Comparison of ENCODE assay signal across 1 cellular context in the genomic region with DNA sequence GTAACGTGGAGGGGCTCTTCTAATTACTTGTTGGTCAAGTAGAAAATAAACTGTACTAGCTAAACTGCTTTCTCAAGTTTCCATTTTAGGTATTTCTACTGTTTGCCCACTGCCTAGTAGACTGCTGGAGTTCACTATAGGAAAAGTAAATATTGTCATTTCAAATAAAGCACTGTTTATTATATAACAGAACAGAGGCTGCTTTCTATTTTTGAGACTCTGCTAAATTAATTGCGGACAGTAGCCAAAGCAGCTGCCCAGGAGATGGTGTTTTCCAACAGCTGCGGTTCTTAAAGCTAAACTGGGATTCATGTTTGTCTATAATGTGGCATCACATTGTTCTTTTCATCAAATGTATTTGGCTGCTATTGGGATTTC.
A peak's percentile ranks its signal among the peaks of the same experiment; 100 is the strongest.
TF ChIP-seq lines count a peak whose summit lies in the region.

No MANE protein-coding gene starts in this region.

TF ChIP-seq in HepG2, 621 proteins besides CTCF, POLR2A, EP300 and RAD21 (continued from another document):
- TF ChIP-seq, protein P1, sequence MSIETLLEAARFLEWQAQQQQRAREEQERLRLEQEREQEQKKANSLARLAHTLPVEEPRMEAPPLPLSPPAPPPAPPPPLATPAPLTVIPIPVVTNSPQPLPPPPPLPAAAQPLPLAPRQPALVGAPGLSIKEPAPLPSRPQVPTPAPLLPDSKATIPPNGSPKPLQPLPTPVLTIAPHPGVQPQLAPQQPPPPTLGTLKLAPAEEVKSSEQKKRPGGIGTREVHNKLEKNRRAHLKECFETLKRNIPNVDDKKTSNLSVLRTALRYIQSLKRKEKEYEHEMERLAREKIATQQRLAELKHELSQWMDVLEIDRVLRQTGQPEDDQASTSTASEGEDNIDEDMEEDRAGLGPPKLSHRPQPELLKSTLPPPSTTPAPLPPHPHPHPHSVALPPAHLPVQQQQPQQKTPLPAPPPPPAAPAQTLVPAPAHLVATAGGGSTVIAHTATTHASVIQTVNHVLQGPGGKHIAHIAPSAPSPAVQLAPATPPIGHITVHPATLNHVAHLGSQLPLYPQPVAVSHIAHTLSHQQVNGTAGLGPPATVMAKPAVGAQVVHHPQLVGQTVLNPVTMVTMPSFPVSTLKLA (IDR thresholded peaks at IDR 0.05): no peak
- TF ChIP-seq POGZ (CRISPR knock-in tag; IDR thresholded peaks at IDR 0.05) (peak; percentile 67), GFI1 (CRISPR knock-in tag; IDR thresholded peaks at IDR 0.05; ENCODE audit: borderline replicate concordance) (peak; percentile 31; the same call in 1 of the 2 replicates), ZNF24 (IDR thresholded peaks at IDR 0.05) (0 out of 2 replicates have a peak, but pooled peaks have one; percentile 32), ZNF747 (CRISPR knock-in tag; IDR thresholded peaks at IDR 0.05; ENCODE audit: borderline replicate concordance) (no peak), ZNF317 (CRISPR knock-in tag; IDR thresholded peaks at IDR 0.05) (0 out of 2 replicates have a peak, but pooled peaks have one; percentile 31), FOXJ3 (CRISPR knock-in tag; IDR thresholded peaks at IDR 0.05; ENCODE audit: borderline replicate concordance) (peak; percentile 81; the same call in 1 of the 2 replicates), SALL1 (CRISPR knock-in tag; IDR thresholded peaks at IDR 0.05) (peak; percentile 31; the same call in 1 of the 2 replicates), SIX4 (CRISPR knock-in tag; IDR thresholded peaks at IDR 0.05) (peak; percentile 56; the same call in 1 of the 2 replicates), FOXP1 (IDR thresholded peaks at IDR 0.05) (no peak), FOXP1 (CRISPR knock-in tag; IDR thresholded peaks at IDR 0.05) (peak; percentile 64), ZSCAN25 (CRISPR knock-in tag; IDR thresholded peaks at IDR 0.05) (no peak), HMG20A (CRISPR knock-in tag; IDR thresholded peaks at IDR 0.05; ENCODE audit: borderline replicate concordance) (peak; percentile 78; the same call in 1 of the 2 replicates), THAP11 (CRISPR knock-in tag; IDR thresholded peaks at IDR 0.05) (peak; percentile 10; the same call in 1 of the 2 replicates), ZFYVE20 (CRISPR knock-in tag; IDR thresholded peaks at IDR 0.05; ENCODE audit: borderline replicate concordance, low read depth) (no peak), SKI (IDR thresholded peaks at IDR 0.05; ENCODE audit: partially characterized antibody) (peak; percentile 85), ZFP36L1 (CRISPR knock-in tag; IDR thresholded peaks at IDR 0.05) (0 out of 2 replicates have a peak, but pooled peaks have one; percentile 49), FOXC1 (CRISPR knock-in tag; IDR thresholded peaks at IDR 0.05; ENCODE audit: borderline replicate concordance) (no peak), KLF16 (CRISPR knock-in tag; IDR thresholded peaks at IDR 0.05) (peak in 1 of 2 experiments; percentile 26; a peak in 1 of 4 replicates), RARA (CRISPR knock-in tag; IDR thresholded peaks at IDR 0.05) (peak; percentile 85), ASH2L (IDR thresholded peaks at IDR 0.05; ENCODE audit: insufficient read length, low read depth, low read length) (peak; percentile 44), XRCC5 (optimal IDR thresholded peaks at IDR 0.05; ENCODE audit: low read length) (no peak), ISL2 (CRISPR knock-in tag; IDR thresholded peaks at IDR 0.05) (peak; percentile 66; the same call in 1 of the 2 replicates), ZNF101 (CRISPR knock-in tag; IDR thresholded peaks at IDR 0.05; ENCODE audit: borderline replicate concordance, low read depth) (no peak), MEF2D (CRISPR knock-in tag; IDR thresholded peaks at IDR 0.05) (peak; percentile 96), KLF11 (CRISPR knock-in tag; IDR thresholded peaks at IDR 0.05) (no peak), ZNF644 (CRISPR knock-in tag; IDR thresholded peaks at IDR 0.05; ENCODE audit: low read depth) (peak; percentile 50), ZNF180 (CRISPR knock-in tag; IDR thresholded peaks at IDR 0.05; ENCODE audit: borderline replicate concordance, low read depth) (no peak), TBX2 (CRISPR knock-in tag; IDR thresholded peaks at IDR 0.05; ENCODE audit: borderline replicate concordance) (peak; percentile 26; the same call in 1 of the 2 replicates), ZNF792 (CRISPR knock-in tag; IDR thresholded peaks at IDR 0.05) (0 out of 2 replicates have a peak, but pooled peaks have one; percentile 42), MIXL1 (CRISPR knock-in tag; IDR thresholded peaks at IDR 0.05) (0 out of 2 replicates have a peak, but pooled peaks have one; percentile 75), SETDB1 (CRISPR knock-in tag; IDR thresholded peaks at IDR 0.05; ENCODE audit: borderline replicate concordance) (no peak), ZNF329 (CRISPR knock-in tag; IDR thresholded peaks at IDR 0.05; ENCODE audit: low read depth) (no peak), FOXA3 (CRISPR knock-in tag; IDR thresholded peaks at IDR 0.05) (peak; percentile 87), SOX13 (IDR thresholded peaks at IDR 0.05) (no peak), SOX13 (CRISPR knock-in tag; conservative IDR thresholded peaks at IDR 0.05 in 1 of 2, IDR thresholded peaks at IDR 0.05 in 1 of 2) (peak in 1 of 2 experiments; percentile 82; a peak in 2 of 4 replicates), TGIF2 (CRISPR knock-in tag; IDR thresholded peaks at IDR 0.05) (0 out of 2 replicates have a peak, but pooled peaks have one; percentile 29), EEA1 (CRISPR knock-in tag; IDR thresholded peaks at IDR 0.05; ENCODE audit: borderline replicate concordance) (no peak), SRF (IDR thresholded peaks at IDR 0.05; ENCODE audit: low read depth, low read length) (peak; percentile 72; the same call in 1 of the 2 replicates), HDAC2 (CRISPR knock-in tag; IDR thresholded peaks at IDR 0.05) (peak; percentile 34; the same call in 1 of the 2 replicates)
- TF ChIP-seq, protein P2, sequence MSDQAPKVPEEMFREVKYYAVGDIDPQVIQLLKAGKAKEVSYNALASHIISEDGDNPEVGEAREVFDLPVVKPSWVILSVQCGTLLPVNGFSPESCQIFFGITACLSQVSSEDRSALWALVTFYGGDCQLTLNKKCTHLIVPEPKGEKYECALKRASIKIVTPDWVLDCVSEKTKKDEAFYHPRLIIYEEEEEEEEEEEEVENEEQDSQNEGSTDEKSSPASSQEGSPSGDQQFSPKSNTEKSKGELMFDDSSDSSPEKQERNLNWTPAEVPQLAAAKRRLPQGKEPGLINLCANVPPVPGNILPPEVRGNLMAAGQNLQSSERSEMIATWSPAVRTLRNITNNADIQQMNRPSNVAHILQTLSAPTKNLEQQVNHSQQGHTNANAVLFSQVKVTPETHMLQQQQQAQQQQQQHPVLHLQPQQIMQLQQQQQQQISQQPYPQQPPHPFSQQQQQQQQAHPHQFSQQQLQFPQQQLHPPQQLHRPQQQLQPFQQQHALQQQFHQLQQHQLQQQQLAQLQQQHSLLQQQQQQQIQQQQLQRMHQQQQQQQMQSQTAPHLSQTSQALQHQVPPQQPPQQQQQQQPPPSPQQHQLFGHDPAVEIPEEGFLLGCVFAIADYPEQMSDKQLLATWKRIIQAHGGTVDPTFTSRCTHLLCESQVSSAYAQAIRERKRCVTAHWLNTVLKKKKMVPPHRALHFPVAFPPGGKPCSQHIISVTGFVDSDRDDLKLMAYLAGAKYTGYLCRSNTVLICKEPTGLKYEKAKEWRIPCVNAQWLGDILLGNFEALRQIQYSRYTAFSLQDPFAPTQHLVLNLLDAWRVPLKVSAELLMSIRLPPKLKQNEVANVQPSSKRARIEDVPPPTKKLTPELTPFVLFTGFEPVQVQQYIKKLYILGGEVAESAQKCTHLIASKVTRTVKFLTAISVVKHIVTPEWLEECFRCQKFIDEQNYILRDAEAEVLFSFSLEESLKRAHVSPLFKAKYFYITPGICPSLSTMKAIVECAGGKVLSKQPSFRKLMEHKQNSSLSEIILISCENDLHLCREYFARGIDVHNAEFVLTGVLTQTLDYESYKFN (CRISPR knock-in tag; conservative IDR thresholded peaks at IDR 0.05): peak; percentile 79
- TF ChIP-seq, protein P3, sequence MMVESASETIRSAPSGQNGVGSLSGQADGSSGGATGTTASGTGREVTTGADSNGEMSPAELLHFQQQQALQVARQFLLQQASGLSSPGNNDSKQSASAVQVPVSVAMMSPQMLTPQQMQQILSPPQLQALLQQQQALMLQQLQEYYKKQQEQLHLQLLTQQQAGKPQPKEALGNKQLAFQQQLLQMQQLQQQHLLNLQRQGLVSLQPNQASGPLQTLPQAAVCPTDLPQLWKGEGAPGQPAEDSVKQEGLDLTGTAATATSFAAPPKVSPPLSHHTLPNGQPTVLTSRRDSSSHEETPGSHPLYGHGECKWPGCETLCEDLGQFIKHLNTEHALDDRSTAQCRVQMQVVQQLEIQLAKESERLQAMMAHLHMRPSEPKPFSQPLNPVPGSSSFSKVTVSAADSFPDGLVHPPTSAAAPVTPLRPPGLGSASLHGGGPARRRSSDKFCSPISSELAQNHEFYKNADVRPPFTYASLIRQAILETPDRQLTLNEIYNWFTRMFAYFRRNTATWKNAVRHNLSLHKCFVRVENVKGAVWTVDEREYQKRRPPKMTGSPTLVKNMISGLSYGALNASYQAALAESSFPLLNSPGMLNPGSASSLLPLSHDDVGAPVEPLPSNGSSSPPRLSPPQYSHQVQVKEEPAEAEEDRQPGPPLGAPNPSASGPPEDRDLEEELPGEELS (CRISPR knock-in tag; IDR thresholded peaks at IDR 0.05): peak; percentile 61
- TF ChIP-seq, protein P4, sequence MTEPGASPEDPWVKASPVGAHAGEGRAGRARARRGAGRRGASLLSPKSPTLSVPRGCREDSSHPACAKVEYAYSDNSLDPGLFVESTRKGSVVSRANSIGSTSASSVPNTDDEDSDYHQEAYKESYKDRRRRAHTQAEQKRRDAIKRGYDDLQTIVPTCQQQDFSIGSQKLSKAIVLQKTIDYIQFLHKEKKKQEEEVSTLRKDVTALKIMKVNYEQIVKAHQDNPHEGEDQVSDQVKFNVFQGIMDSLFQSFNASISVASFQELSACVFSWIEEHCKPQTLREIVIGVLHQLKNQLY (CRISPR knock-in tag; IDR thresholded peaks at IDR 0.05): no peak
- TF ChIP-seq, protein P5, sequence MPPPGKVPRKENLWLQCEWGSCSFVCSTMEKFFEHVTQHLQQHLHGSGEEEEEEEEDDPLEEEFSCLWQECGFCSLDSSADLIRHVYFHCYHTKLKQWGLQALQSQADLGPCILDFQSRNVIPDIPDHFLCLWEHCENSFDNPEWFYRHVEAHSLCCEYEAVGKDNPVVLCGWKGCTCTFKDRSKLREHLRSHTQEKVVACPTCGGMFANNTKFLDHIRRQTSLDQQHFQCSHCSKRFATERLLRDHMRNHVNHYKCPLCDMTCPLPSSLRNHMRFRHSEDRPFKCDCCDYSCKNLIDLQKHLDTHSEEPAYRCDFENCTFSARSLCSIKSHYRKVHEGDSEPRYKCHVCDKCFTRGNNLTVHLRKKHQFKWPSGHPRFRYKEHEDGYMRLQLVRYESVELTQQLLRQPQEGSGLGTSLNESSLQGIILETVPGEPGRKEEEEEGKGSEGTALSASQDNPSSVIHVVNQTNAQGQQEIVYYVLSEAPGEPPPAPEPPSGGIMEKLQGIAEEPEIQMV (CRISPR knock-in tag; IDR thresholded peaks at IDR 0.05; ENCODE audit: low read depth): no peak
- TF ChIP-seq, protein P6, sequence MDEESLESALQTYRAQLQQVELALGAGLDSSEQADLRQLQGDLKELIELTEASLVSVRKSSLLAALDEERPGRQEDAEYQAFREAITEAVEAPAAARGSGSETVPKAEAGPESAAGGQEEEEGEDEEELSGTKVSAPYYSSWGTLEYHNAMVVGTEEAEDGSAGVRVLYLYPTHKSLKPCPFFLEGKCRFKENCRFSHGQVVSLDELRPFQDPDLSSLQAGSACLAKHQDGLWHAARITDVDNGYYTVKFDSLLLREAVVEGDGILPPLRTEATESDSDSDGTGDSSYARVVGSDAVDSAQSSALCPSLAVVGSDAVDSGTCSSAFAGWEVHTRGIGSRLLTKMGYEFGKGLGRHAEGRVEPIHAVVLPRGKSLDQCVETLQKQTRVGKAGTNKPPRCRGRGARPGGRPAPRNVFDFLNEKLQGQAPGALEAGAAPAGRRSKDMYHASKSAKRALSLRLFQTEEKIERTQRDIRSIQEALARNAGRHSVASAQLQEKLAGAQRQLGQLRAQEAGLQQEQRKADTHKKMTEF (CRISPR knock-in tag; IDR thresholded peaks at IDR 0.05): peak; percentile 26; the same call in 1 of the 2 replicates
TF ChIP-seq in HepG2: peak in this region for 72.
